ENCODE assay signal across 10 cellular contexts in the genomic region with DNA sequence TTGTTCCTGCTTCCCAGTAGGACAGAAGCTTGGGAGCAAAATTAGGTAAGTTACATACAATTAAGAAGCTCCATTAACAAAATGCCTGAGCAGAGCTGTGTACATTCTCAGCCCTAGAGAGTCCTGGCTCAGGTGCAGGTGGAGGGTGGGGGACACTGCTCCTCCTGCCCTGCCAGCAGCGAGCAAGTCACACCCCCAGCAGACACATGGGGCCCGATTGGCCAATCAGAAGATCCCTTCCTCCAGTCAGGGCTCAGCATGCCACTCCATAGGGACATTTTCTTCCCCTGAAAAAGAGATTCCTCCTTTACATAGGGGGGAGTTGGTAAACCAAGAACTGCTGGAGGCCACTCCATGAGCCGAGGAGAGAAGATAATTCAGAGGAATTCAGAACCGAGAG.
DNase-seq lines count a peak whose midpoint lies in the region; ATAC-seq and TF ChIP-seq lines count a peak whose summit lies in the region.
"Had no signal": no experiment of that assay in that cellular context is flagged by ENCODE, and none has a peak within 500 bp of the region (broad histone marks: within the 10 kb centered on the region; RNA-seq: fewer than 3 reads in every experiment).

No MANE protein-coding gene starts in this region.

- H3K4me3 Mint-ChIP-seq in CD8-positive, alpha-beta T cell = no peak overlapping the region
- H3K4me3 Mint-ChIP-seq: type B pancreatic cell had no signal

- TF ChIP-seq CTCF in CD8-positive, alpha-beta T cell (IDR thresholded peaks at IDR 0.05) = no peak

- intact Hi-C loops in CD8-positive, alpha-beta T cell (cut with DNase I, micrococcal nuclease) = no loop called here

- no peaks in the 10 kb centered on the region for H3K36me3 Mint-ChIP-seq in CD8-positive, alpha-beta T cell
- H3K36me3 Mint-ChIP-seq: type B pancreatic cell had no signal

- peaks cover 8% of the 10 kb centered on the region for H3K9me3 Mint-ChIP-seq in CD8-positive, alpha-beta T cell
- H3K9me3 Mint-ChIP-seq: type B pancreatic cell had no signal

- DNase-seq in ACHN (peak; percentile 58), HuH-7.5 (ENCODE audit: low spot score) (peak; percentile 59), SHP77 treated with DMSO at 0.1 percent for 48 hours (lab: John Stamatoyannopoulos, UW) (peak; percentile 19), iris pigment epithelial cell (ENCODE audit: low read depth) (peak; percentile 29), NCI-H2227 treated with DMSO at 0.1 percent for 48 hours (lab: John Stamatoyannopoulos, UW) (no peak)
- DNase-seq in CD8-positive, alpha-beta T cell = no peak
- no peak for DNase-seq in stimulated activated CD4-positive, alpha-beta T cell treated with anti-CD3 and anti-CD28 coated beads, Interleukin-4, amount 100 ng/mL, for 4 hours

- no peak overlapping the region for H3K27ac Mint-ChIP-seq in CD8-positive, alpha-beta T cell
- H3K27ac Mint-ChIP-seq: type B pancreatic cell had no signal

- POLR2A ChIA-PET in CD8-positive, alpha-beta T cell (lab: Charles Lee) = no interaction called here

- no peaks in the 10 kb centered on the region for H3K27me3 ChIP-seq in CD8-positive, alpha-beta T cell (ENCODE audit: insufficient read depth, low read length)

- H3K27me3 Mint-ChIP-seq in CD8-positive, alpha-beta T cell (ENCODE audit: low read depth) = peaks cover 11% of the 10 kb centered on the region

- CTCF ChIA-PET in CD8-positive, alpha-beta T cell (lab: Charles Lee) = no interaction called here

- in situ Hi-C loops in ACHN (cut with HindIII; ENCODE audit: low pct_ligation_motif_present, low pct_unique_long_range_greater_than_20kb, low sequenced_read_pairs) = no loop called here

- no peak for ATAC-seq in CD8-positive, alpha-beta T cell
- no peak for ATAC-seq in HG03135 (IDR thresholded peaks at IDR 0.05; ENCODE audit: unreplicated experiment)

- H3K4me1 Mint-ChIP-seq in CD8-positive, alpha-beta T cell (ENCODE audit: low read depth) = no peaks in the 10 kb centered on the region

- no peaks in the 10 kb centered on the region for H3K36me3 ChIP-seq in CD8-positive, alpha-beta T cell (ENCODE audit: insufficient read depth, low read length)

- no peak overlapping the region for H3K4me3 ChIP-seq in CD8-positive, alpha-beta T cell (ENCODE audit: low read depth, low read length)
- H3K4me3 ChIP-seq: skin epidermis had no signal

- no peaks in the 10 kb centered on the region for H3K9me3 ChIP-seq in CD8-positive, alpha-beta T cell (ENCODE audit: low read length)

- no peaks in the 10 kb centered on the region for H3K4me1 ChIP-seq in CD8-positive, alpha-beta T cell (ENCODE audit: insufficient read depth, low read length)

- no peak overlapping the region for H3K27ac ChIP-seq in CD8-positive, alpha-beta T cell (ENCODE audit: low read depth, low read length)
- H3K27ac ChIP-seq: skin epidermis had no signal

Comparison
In these comparisons a context has a peak if more than half of its experiments do, and no peak if none do; other contexts are left out.
1. DNase-seq: peak in ACHN (single experiment), HuH-7.5 (single experiment), SHP77 treated with DMSO at 0.1 percent for 48 hours (single experiment) and iris pigment epithelial cell (single experiment); none in CD8-positive, alpha-beta T cell (0 of 7), NCI-H2227 treated with DMSO at 0.1 percent for 48 hours (single experiment) and stimulated activated CD4-positive, alpha-beta T cell treated with anti-CD3 and anti-CD28 coated beads, Interleukin-4, amount 100 ng/mL, for 4 hours (0 of 2).